In genomic region chr10:48804740-48805182, GRCh38 we compare ENCODE assay signal across 1 cellular context.
TF ChIP-seq lines count a peak whose summit lies in the region.

No MANE protein-coding gene starts in this region.

TF ChIP-seq in GM12878, 131 proteins besides CTCF, POLR2A, EP300 and RAD21 (continued from another document):
- TF ChIP-seq E2F8 (IDR thresholded peaks at IDR 0.05; ENCODE audit: low read depth, partially characterized antibody) (no peak), MLLT1 (IDR thresholded peaks at IDR 0.05) (peak; percentile 73), EZH2 (IDR thresholded peaks at IDR 0.05; ENCODE audit: borderline replicate concordance, control insufficient read depth, low read depth, low read length) (no peak), IKZF2 (IDR thresholded peaks at IDR 0.05) (peak; percentile 90), TBL1XR1 (IDR thresholded peaks at IDR 0.05; ENCODE audit: low read depth, low read length) (peak; percentile 66; the same call in 1 of the 2 replicates), RELB (IDR thresholded peaks at IDR 0.05; ENCODE audit: low read depth) (peak; percentile 93), ESRRA (IDR thresholded peaks at IDR 0.05; ENCODE audit: low read length) (no peak), ATF2 (IDR thresholded peaks at IDR 0.05; ENCODE audit: low read length) (0 out of 2 replicates have a peak, but pooled peaks have one; percentile 44), PKNOX1 (IDR thresholded peaks at IDR 0.05) (peak; percentile 54), HDAC2 (IDR thresholded peaks at IDR 0.05) (no peak), BCL11A (IDR thresholded peaks at IDR 0.05; ENCODE audit: low read depth, low read length) (no peak; the same call in 1 of the 2 replicates), RAD51 (IDR thresholded peaks at IDR 0.05) (peak; percentile 78), TCF12 (IDR thresholded peaks at IDR 0.05; ENCODE audit: low read depth, low read length) (no peak), SKIL (IDR thresholded peaks at IDR 0.05; ENCODE audit: low read depth, poor library complexity, severe bottlenecking) (peak; percentile 94), CHD2 (IDR thresholded peaks at IDR 0.05; ENCODE audit: borderline replicate concordance, low read depth, low read length) (peak; percentile 58; the same call in 1 of the 2 replicates), MTA2 (IDR thresholded peaks at IDR 0.05; ENCODE audit: low read depth) (peak; percentile 89), USF2 (IDR thresholded peaks at IDR 0.05; ENCODE audit: borderline replicate concordance, low read depth, low read length) (no peak; the same call in 1 of the 2 replicates), IKZF1 (conservative IDR thresholded peaks at IDR 0.05) (peak; percentile 78), BHLHE40 (IDR thresholded peaks at IDR 0.05; ENCODE audit: borderline replicate concordance in 1 of 2, low read depth in 2 of 2, low read length in 1 of 2) (peak; percentile 93 to 94), KLF5 (IDR thresholded peaks at IDR 0.05; ENCODE audit: partially characterized antibody) (no peak), MEF2B (IDR thresholded peaks at IDR 0.05; ENCODE audit: partially characterized antibody, poor library complexity, severe bottlenecking) (peak; percentile 89), MXI1 (IDR thresholded peaks at IDR 0.05; ENCODE audit: low read depth, low read length) (peak; percentile 55; the same call in 1 of the 2 replicates), ETV6 (conservative IDR thresholded peaks at IDR 0.05 in 1 of 2, IDR thresholded peaks at IDR 0.05 in 1 of 2; ENCODE audit: borderline replicate concordance in 1 of 2, low read depth in 1 of 2) (no peak), CREM (IDR thresholded peaks at IDR 0.05; ENCODE audit: low read depth) (no peak), CUX1 (IDR thresholded peaks at IDR 0.05; ENCODE audit: insufficient replicate concordance, low read depth, low read length) (peak; percentile 84), RUNX3 (IDR thresholded peaks at IDR 0.05; ENCODE audit: low read length) (peak; percentile 67), SIN3A (IDR thresholded peaks at IDR 0.05; ENCODE audit: low read depth, low read length) (no peak), PML (IDR thresholded peaks at IDR 0.05; ENCODE audit: low read length) (no peak), ATF7 (IDR thresholded peaks at IDR 0.05; ENCODE audit: low read depth) (peak; percentile 71)
